ENCODE assay signal across 7 cellular contexts in the genomic region with DNA sequence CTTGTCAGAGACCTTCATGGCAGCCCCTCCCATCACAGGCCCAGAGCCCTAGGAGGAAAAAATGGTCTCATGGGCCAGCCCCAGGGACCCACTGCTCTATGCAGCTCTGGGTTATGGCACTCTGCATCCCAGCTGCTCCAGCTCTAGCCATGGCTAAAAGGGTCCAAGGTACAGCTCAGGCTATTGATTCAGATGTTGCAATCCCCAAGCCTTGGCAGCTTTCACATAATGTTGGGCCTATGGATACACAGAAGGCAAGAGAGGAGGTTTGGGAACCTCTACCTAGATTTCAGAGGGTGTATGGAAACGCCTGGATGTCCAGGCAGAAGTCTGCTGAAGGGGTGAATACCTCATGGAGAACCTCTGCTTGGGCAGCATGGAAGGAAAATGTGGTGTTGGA.
"Had no signal": no experiment of that assay in that cellular context is flagged by ENCODE, and none has a peak within 500 bp of the region (broad histone marks: within the 10 kb centered on the region; RNA-seq: fewer than 3 reads in every experiment).

No MANE protein-coding gene starts in this region.

- H3K27ac ChIP-seq: GM23248, KMS-11 had no signal

- H3K9ac ChIP-seq: GM23248, KMS-11 had no signal

- H3K27me3 Mint-ChIP-seq: IgD-negative memory B cell had no signal

- H3K4me1 Mint-ChIP-seq: IgD-negative memory B cell had no signal

- H3K36me3 Mint-ChIP-seq: IgD-negative memory B cell had no signal

- H3K4me3 ChIP-seq: GM23248 had no signal

- DNase-seq: GM23248, H9, HCEC 1CT, HFFc6, KBM-7 had no signal

- H3K27ac Mint-ChIP-seq: H9, HFFc6, IgD-negative memory B cell had no signal

- H3K4me3 Mint-ChIP-seq: H9, HFFc6, IgD-negative memory B cell had no signal
